Comparison of ENCODE assay signal across 16 cellular contexts in genomic region chr10:131789516-131789915, GRCh38.
A peak's percentile ranks its signal among the peaks of the same experiment; 100 is the strongest.
DNase-seq lines count a peak whose midpoint lies in the region; ATAC-seq, FAIRE-seq and TF ChIP-seq lines count a peak whose summit lies in the region.
"Had no signal": no experiment of that assay in that cellular context is flagged by ENCODE, and none has a peak within 500 bp of the region (broad histone marks: within the 10 kb centered on the region; RNA-seq: fewer than 3 reads in every experiment).

No MANE protein-coding gene starts in this region.

- peaks cover 12 to 28% of the 10 kb centered on the region in 2 donors for H3K27me3 Mint-ChIP-seq in CD8-positive, alpha-beta memory T cell

- no peak overlapping the region for H3K4me2 ChIP-seq in OCI-LY7 (ENCODE audit: low read length)
- no peak overlapping the region for H3K4me2 ChIP-seq in neuronal stem cell (ENCODE audit: insufficient read depth, low read length, poor library complexity, severe bottlenecking)

- H2BK12ac ChIP-seq in neuronal stem cell (ENCODE audit: low read length): no peak overlapping the region

- no CpG with 5 or more reads among the region's 7 CpGs for WGBS in neuronal stem cell (ENCODE audit: extremely low coverage in 2 of 2, insufficient read length in 2 of 2, insufficient replicate concordance in 1 of 2), 2 donors
- 71 to 86% (median 79%) methylated on average over 7 of the region's 7 CpGs for WGBS in stomach, 5 donors

- no peaks in the 10 kb centered on the region for H3K9me2 ChIP-seq in OCI-LY7 (ENCODE audit: insufficient read depth, low read length)

- no peak for TF ChIP-seq EP300 in stomach (IDR thresholded peaks at IDR 0.05)

- POLR2A ChIA-PET in OCI-LY7 (lab: Charles Lee): no interaction called here
- POLR2A ChIA-PET in CD8-positive, alpha-beta memory T cell (lab: Charles Lee): no interaction called here

- H3K14ac ChIP-seq in neuronal stem cell (ENCODE audit: low read length): no peak overlapping the region

- H4K91ac ChIP-seq in neuronal stem cell (ENCODE audit: low read depth, low read length, poor library complexity): no peak overlapping the region

- ATAC-seq in HG03280 (IDR thresholded peaks at IDR 0.05; ENCODE audit: unreplicated experiment): no peak
- ATAC-seq: CD8-positive, alpha-beta T cell had no signal

- H3K27ac ChIP-seq in OCI-LY7 (ENCODE audit: low read depth, low read length, poor library complexity, severe bottlenecking): no peak overlapping the region
- no peak overlapping the region for H3K27ac ChIP-seq in kidney (ENCODE audit: low read depth in 2 of 2, low read length in 2 of 2)
- no peak overlapping the region for H3K27ac ChIP-seq in neuronal stem cell (replicated peaks; ENCODE audit: low read length)
- H3K27ac ChIP-seq in stomach: no peak overlapping the region
- H3K27ac ChIP-seq in CD8-positive, alpha-beta memory T cell (ENCODE audit: low read depth, low read length): no peak overlapping the region
- H3K27ac ChIP-seq: BLaER1 treated with 17β-estradiol and CSF1 and Interleukin-3, amounts not matched to agents 10 nM and 100 nM had no signal

- no peak overlapping the region for H2AK5ac ChIP-seq in neuronal stem cell (ENCODE audit: low read depth, low read length)

- H3K23ac ChIP-seq in neuronal stem cell (ENCODE audit: low read depth, low read length, poor library complexity): no peak overlapping the region

- no TSS peak for BruUV-seq in OCI-LY7 (replicated peaks; lab: Mats Ljungman, UMichigan)

- no peaks in the 10 kb centered on the region for H4K20me1 ChIP-seq in OCI-LY7 (ENCODE audit: insufficient read depth, low read length)
- H4K20me1 ChIP-seq: BLaER1 treated with 17β-estradiol and CSF1 and Interleukin-3, amounts not matched to agents 10 nM and 100 nM had no signal

- H3K4me3 Mint-ChIP-seq in CD8-positive, alpha-beta memory T cell: no peak overlapping the region
- H3K4me3 Mint-ChIP-seq: B cell; CD8-positive, alpha-beta T cell had no signal

- H3K9ac ChIP-seq in kidney (ENCODE audit: low read length in 2 of 2) (no peak overlapping the region), neuronal stem cell (ENCODE audit: low read depth, low read length, poor library complexity) (no peak overlapping the region)
- H3K9ac ChIP-seq: BLaER1 treated with 17β-estradiol and CSF1 and Interleukin-3, amounts not matched to agents 10 nM and 100 nM had no signal

- TF ChIP-seq CTCF in OCI-LY7 (conservative IDR thresholded peaks at IDR 0.05; ENCODE audit: low read length): no peak
- no peak for TF ChIP-seq CTCF in kidney (IDR thresholded peaks at IDR 0.05; ENCODE audit: borderline replicate concordance, extremely low read depth, insufficient read depth)
- no peak for TF ChIP-seq CTCF in stomach (IDR thresholded peaks at IDR 0.05)

- CTCF ChIA-PET in OCI-LY7 (lab: Charles Lee; ENCODE audit: unreplicated experiment): no interaction called here
- CTCF ChIA-PET in CD8-positive, alpha-beta memory T cell (lab: Charles Lee): no interaction called here

- H3K9me3 ChIP-seq in OCI-LY7 (ENCODE audit: low read length) (0 out of 2 replicates have a peak, but pooled peaks cover 7% of the 10 kb centered on the region), kidney (ENCODE audit: control insufficient read depth in 1 of 2, low read length in 2 of 2) (no peaks in the 10 kb centered on the region), neuronal stem cell (replicated peaks in 1 of 2; ENCODE audit: control insufficient read depth in 2 of 2, insufficient read depth in 1 of 2, low read depth in 1 of 2, low read length in 2 of 2) (peaks cover 0 to 2% of the 10 kb centered on the region in 2 donors), stomach (no peaks in the 10 kb centered on the region)
- H3K9me3 ChIP-seq in CD8-positive, alpha-beta memory T cell (ENCODE audit: low read length): no peaks in the 10 kb centered on the region
- H3K9me3 ChIP-seq: Caco-2 had no signal

- no peak overlapping the region for H3K18ac ChIP-seq in neuronal stem cell (ENCODE audit: low read length)

- H3K36me3 Mint-ChIP-seq in CD8-positive, alpha-beta memory T cell: no peaks in the 10 kb centered on the region
- H3K36me3 Mint-ChIP-seq: CD8-positive, alpha-beta T cell had no signal

- no peak for TF ChIP-seq POLR2A in stomach (IDR thresholded peaks at IDR 0.05)

- no peak overlapping the region for H3K4ac ChIP-seq in neuronal stem cell (ENCODE audit: low read length)

- H2BK15ac ChIP-seq in neuronal stem cell (ENCODE audit: low read length): no peak overlapping the region

- peaks cover 1% of the 10 kb centered on the region for H3K79me1 ChIP-seq in neuronal stem cell (ENCODE audit: low read depth, low read length)

- peaks cover 0 to 2% (median 0%) of the 10 kb centered on the region in 5 donors for H3K9me3 Mint-ChIP-seq in CD8-positive, alpha-beta memory T cell
- H3K9me3 Mint-ChIP-seq: CD8-positive, alpha-beta T cell had no signal

- H3K79me2 ChIP-seq in OCI-LY7 (ENCODE audit: insufficient read depth, low read depth, low read length): no peaks in the 10 kb centered on the region

- H3K4me3 ChIP-seq in OCI-LY7 (ENCODE audit: low read depth, low read length, poor library complexity, severe bottlenecking) (no peak overlapping the region), kidney (ENCODE audit: low read length in 2 of 2) (no peak overlapping the region), neuronal stem cell (ENCODE audit: low read length in 2 of 2) (no peak overlapping the region), stomach (no peak overlapping the region)
- no peak overlapping the region for H3K4me3 ChIP-seq in CD8-positive, alpha-beta memory T cell (ENCODE audit: low read length)
- H3K4me3 ChIP-seq: BLaER1 treated with 17β-estradiol and CSF1 and Interleukin-3, amounts not matched to agents 10 nM and 100 nM had no signal

- H2AFZ ChIP-seq in OCI-LY7 (ENCODE audit: low read length) (peak overlapping the region; percentile 65), neuronal stem cell (ENCODE audit: low read length) (peak overlapping the region; percentile 74)

- no peak overlapping the region for H2BK120ac ChIP-seq in neuronal stem cell (ENCODE audit: low read depth, low read length)

- intact Hi-C loops in OCI-LY7 (cut with micrococcal nuclease; ENCODE audit: unreplicated experiment): no loop called here
- intact Hi-C loops in kidney (cut with DNase I): no loop called here
- intact Hi-C loops in stomach (cut with DNase I; ENCODE audit: low total_unique reads): loop anchor here (10.0 kb wide), 2 partner anchors 215 to 335 kb away; no protein-coding TSS in a partner anchor
- intact Hi-C loops in posterior cingulate gyrus (cut with DNase I): loop anchor here (5.0 to 10.0 kb wide), 2 partner anchors 337 to 425 kb away; no protein-coding TSS in a partner anchor

- H3K27ac Mint-ChIP-seq in CD8-positive, alpha-beta memory T cell: no peak overlapping the region
- H3K27ac Mint-ChIP-seq: B cell; CD8-positive, alpha-beta T cell had no signal

- no peak for FAIRE-seq in kidney (lab: Jason Lieb, UNC)
- FAIRE-seq: D721Med, G401.6, GM12892 had no signal

- no peak for DNase-seq in OCI-LY7 (ENCODE audit: low spot score)
- DNase-seq in kidney: peak; percentile 53
- DNase-seq in neuronal stem cell (ENCODE audit: low spot score): no peak
- peak; percentile 5 for DNase-seq in stomach
- DNase-seq in CD8-positive, alpha-beta memory T cell: no peak
- DNase-seq in posterior cingulate gyrus: no peak
- DNase-seq: CD8-positive, alpha-beta T cell; GOT3; H7 had no signal

- peaks cover 0 to 2% (median 0%) of the 10 kb centered on the region in 3 donors for H3K4me1 Mint-ChIP-seq in CD8-positive, alpha-beta memory T cell
- H3K4me1 Mint-ChIP-seq: B cell had no signal

- H3K4me1 ChIP-seq in OCI-LY7 (ENCODE audit: insufficient read depth, low read length, poor library complexity, severe bottlenecking): no peaks in the 10 kb centered on the region
- H3K4me1 ChIP-seq in kidney (ENCODE audit: control insufficient read depth in 1 of 2, insufficient read depth in 1 of 2, low read depth in 1 of 2, low read length in 2 of 2): no peaks in the 10 kb centered on the region
- no peaks in the 10 kb centered on the region for H3K4me1 ChIP-seq in neuronal stem cell (ENCODE audit: control insufficient read depth in 2 of 2, insufficient read depth in 1 of 2, low read depth in 1 of 2, low read length in 2 of 2)
- no peaks in the 10 kb centered on the region for H3K4me1 ChIP-seq in stomach
- no peaks in the 10 kb centered on the region for H3K4me1 ChIP-seq in CD8-positive, alpha-beta memory T cell (ENCODE audit: insufficient read depth, low read length)
- H3K4me1 ChIP-seq: Caco-2 had no signal

- H4K8ac ChIP-seq in neuronal stem cell (ENCODE audit: low read depth, low read length): no peak overlapping the region

- H3K27me3 ChIP-seq in neuronal stem cell (ENCODE audit: control insufficient read depth in 3 of 3, insufficient read depth in 3 of 3, low read depth in 1 of 3, low read length in 3 of 3): no peaks in the 10 kb centered on the region
- H3K27me3 ChIP-seq in stomach: peaks cover 0 to 32% (median 0%) of the 10 kb centered on the region in 3 donors
- no peaks in the 10 kb centered on the region for H3K27me3 ChIP-seq in CD8-positive, alpha-beta memory T cell (ENCODE audit: insufficient read depth, low read length, poor library complexity, severe bottlenecking)
- H3K27me3 ChIP-seq: BLaER1 treated with 17β-estradiol and CSF1 and Interleukin-3, amounts not matched to agents 10 nM and 100 nM had no signal

- peak overlapping the region; percentile 4 for H2BK5ac ChIP-seq in neuronal stem cell (ENCODE audit: low read length)

- no peaks in the 10 kb centered on the region for H3K36me3 ChIP-seq in OCI-LY7 (ENCODE audit: insufficient read depth, low read length)
- H3K36me3 ChIP-seq in kidney (ENCODE audit: control insufficient read depth in 1 of 2, insufficient read depth in 2 of 2, low read length in 2 of 2): no peaks in the 10 kb centered on the region
- H3K36me3 ChIP-seq in neuronal stem cell (replicated peaks in 1 of 2; ENCODE audit: control insufficient read depth in 2 of 2, insufficient read depth in 2 of 2, low read length in 2 of 2): no peaks in the 10 kb centered on the region
- no peaks in the 10 kb centered on the region for H3K36me3 ChIP-seq in stomach
- no peaks in the 10 kb centered on the region for H3K36me3 ChIP-seq in CD8-positive, alpha-beta memory T cell (ENCODE audit: insufficient read depth, low read length)
- H3K36me3 ChIP-seq: BLaER1 treated with 17β-estradiol and CSF1 and Interleukin-3, amounts not matched to agents 10 nM and 100 nM had no signal

Comparison
In these comparisons a context has a peak if more than half of its experiments do, and no peak if none do; other contexts are left out.
1. DNase-seq: peak in kidney (single experiment) and stomach (single experiment); none in OCI-LY7 (single experiment), neuronal stem cell (single experiment), CD8-positive, alpha-beta memory T cell (0 of 5) and posterior cingulate gyrus (0 of 10).
2. intact Hi-C loops: an anchor here in stomach (10.0 kb wide) and posterior cingulate gyrus (5.0 to 10.0 kb wide); none called in OCI-LY7 and kidney.